ENCODE assay signal across 8 cellular contexts in genomic region chrX:64394874-64395567, GRCh38. TPM values are rescaled to one million over a fixed set of nuclear protein-coding genes. Genes with fewer than 3 reads are reported as not detected.
A peak's percentile ranks its signal among the peaks of the same experiment; 100 is the strongest.
DNase-seq lines count a peak whose midpoint lies in the region; ATAC-seq lines count a peak whose summit lies in the region.

Gene MTMR8 (minus strand): TSS chrX:64395452. CDS start chrX:64395363, 89 bp downstream.

- POLR2A ChIA-PET in activated CD8-positive, alpha-beta T cell treated with anti-CD3 and anti-CD28 coated beads, Interleukin-2, amount 10 ng/mL, durations not matched to agents 7 days and 5 days (lab: Charles Lee): interaction anchor here (1.0 kb wide), 1 partner anchor 1139 kb away, joined by 4 read pairs; no protein-coding TSS in a partner anchor

- no peaks in the 10 kb centered on the region for H3K36me3 ChIP-seq in endocrine pancreas (ENCODE audit: control insufficient read depth, insufficient read depth, low read length)

- H3K9me3 ChIP-seq in endocrine pancreas (ENCODE audit: control insufficient read depth, low read length): no peaks in the 10 kb centered on the region

- H3K4me3 Mint-ChIP-seq in activated CD8-positive, alpha-beta T cell treated with anti-CD3 and anti-CD28 coated beads, Interleukin-2, amount 10 ng/mL, durations not matched to agents 7 days and 5 days: peak within 1 kb of the TSS; percentile 87

- CTCF ChIA-PET in activated CD8-positive, alpha-beta T cell treated with anti-CD3 and anti-CD28 coated beads, Interleukin-2, amount 10 ng/mL, durations not matched to agents 7 days and 5 days (lab: Charles Lee): no interaction called here

- peak within 1 kb of the TSS; percentile 72 for H3K4me3 ChIP-seq in endocrine pancreas (ENCODE audit: control insufficient read depth, insufficient read depth, low read length)

- H3K27me3 ChIP-seq in endocrine pancreas (ENCODE audit: control insufficient read depth, insufficient read depth, low read length): no peaks in the 10 kb centered on the region

- no peaks in the 10 kb centered on the region for H3K4me1 ChIP-seq in endocrine pancreas (ENCODE audit: control insufficient read depth, insufficient read depth, low read length)

- peak; percentile 4 for DNase-seq in NCI-H446 treated with DMSO at 0.1 percent for 48 hours (lab: John Stamatoyannopoulos, UW)
- DNase-seq in activated CD8-positive, alpha-beta T cell treated with anti-CD3 and anti-CD28 coated beads, Interleukin-2, amount 10 ng/mL, durations not matched to agents 7 days and 5 days: peak; percentile 84
- DNase-seq in middle frontal gyrus (ENCODE audit: extremely low spot score, low spot score): peak; percentile 16
- peak; percentile 56 to 61 for DNase-seq in stimulated activated CD8-positive, alpha-beta memory T cell treated with anti-CD3 and anti-CD28 coated beads, Interleukin-15, amount 100 ng/mL, for 48 hours (ENCODE audit: low read depth in 2 of 2)
- DNase-seq in A172 (ENCODE audit: low spot score): no peak

- H3K36me3 Mint-ChIP-seq in activated CD8-positive, alpha-beta T cell treated with anti-CD3 and anti-CD28 coated beads, Interleukin-2, amount 10 ng/mL, durations not matched to agents 7 days and 5 days (ENCODE audit: low read depth): no peaks in the 10 kb centered on the region

- peak within 1 kb of the TSS; percentile 81 for H3K27ac Mint-ChIP-seq in activated CD8-positive, alpha-beta T cell treated with anti-CD3 and anti-CD28 coated beads, Interleukin-2, amount 10 ng/mL, durations not matched to agents 7 days and 5 days

- no peaks in the 10 kb centered on the region for H3K27me3 Mint-ChIP-seq in activated CD8-positive, alpha-beta T cell treated with anti-CD3 and anti-CD28 coated beads, Interleukin-2, amount 10 ng/mL, durations not matched to agents 7 days and 5 days (ENCODE audit: low read depth)

- peak; percentile 93 for ATAC-seq in GM18870 (IDR thresholded peaks at IDR 0.05; ENCODE audit: unreplicated experiment)
- ATAC-seq in HG03064 (IDR thresholded peaks at IDR 0.05; ENCODE audit: low read depth, unreplicated experiment): peak; percentile 87
- peak; percentile 95 for ATAC-seq in activated CD8-positive, alpha-beta T cell treated with anti-CD3 and anti-CD28 coated beads, Interleukin-2, amount 10 ng/mL, durations not matched to agents 7 days and 5 days

- H3K9ac ChIP-seq in endocrine pancreas (ENCODE audit: control insufficient read depth, insufficient read depth, low read length): peak within 1 kb of the TSS; percentile 66

- H3K9me3 Mint-ChIP-seq in activated CD8-positive, alpha-beta T cell treated with anti-CD3 and anti-CD28 coated beads, Interleukin-2, amount 10 ng/mL, durations not matched to agents 7 days and 5 days (ENCODE audit: insufficient read depth): no peaks in the 10 kb centered on the region

- H3K4me1 Mint-ChIP-seq in activated CD8-positive, alpha-beta T cell treated with anti-CD3 and anti-CD28 coated beads, Interleukin-2, amount 10 ng/mL, durations not matched to agents 7 days and 5 days (ENCODE audit: low read depth): peaks cover 16% of the 10 kb centered on the region

RNA-seq across cellular contexts. Expression of gene MTMR8, which starts in this region (rescaled TPM):
- total RNA-seq in activated CD8-positive, alpha-beta T cell treated with anti-CD3 and anti-CD28 coated beads, Interleukin-2, amount 10 ng/mL, durations not matched to agents 7 days and 5 days: 1 to 10 TPM; 4.0 to 4.8 TPM
- not detected in 2 replicates for total RNA-seq in A172 (2014; rRNA removed; shearing (Covaris generic))
